In the genomic region with DNA sequence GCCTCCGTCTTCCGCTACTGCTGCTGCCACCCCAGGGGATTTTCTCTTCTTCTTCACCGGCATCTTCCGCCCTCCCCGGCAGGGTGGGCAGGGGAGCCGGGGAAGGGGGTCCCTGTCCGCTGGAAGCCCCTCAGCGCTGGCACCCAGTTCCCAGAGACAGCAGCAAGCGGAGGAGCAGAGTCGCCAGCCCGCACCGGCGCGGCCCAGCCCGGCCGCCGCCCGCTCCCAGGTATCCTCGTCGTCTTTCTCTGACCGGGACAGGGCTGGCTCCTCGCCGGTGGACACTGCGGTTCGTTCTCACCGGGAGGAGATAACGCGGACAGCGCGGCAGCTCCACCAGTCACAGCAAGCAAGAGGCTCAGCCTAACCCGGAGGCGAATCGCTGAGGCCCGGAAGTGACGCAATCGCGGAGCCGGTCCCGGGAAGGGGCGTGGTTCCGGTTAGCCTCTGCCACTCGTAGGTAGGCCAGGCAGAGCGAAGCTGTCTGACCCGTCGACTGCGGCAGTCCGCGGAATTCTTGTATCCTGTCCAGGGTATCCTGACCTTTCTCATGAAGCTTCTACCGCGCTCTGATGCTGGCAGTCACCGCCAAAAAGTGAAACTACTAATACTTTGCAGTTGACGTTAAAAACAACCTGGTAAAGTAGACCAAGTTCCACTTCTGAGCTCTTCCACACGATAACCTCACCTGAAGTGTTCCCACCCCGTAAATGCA, we compare ENCODE assay signal across 8 cellular contexts. TPM values are rescaled to one million over a fixed set of nuclear protein-coding genes. Genes with fewer than 3 reads are reported as not detected.
A peak's percentile ranks its signal among the peaks of the same experiment; 100 is the strongest.
DNase-seq lines count a peak whose midpoint lies in the region; ATAC-seq, FAIRE-seq and TF ChIP-seq lines count a peak whose summit lies in the region.

A gene (minus strand): TSS at position 351 of the 715 bp plus-strand sequence. CDS start 288 bp downstream, at position 63.

- H2AFZ ChIP-seq in keratinocyte (ENCODE audit: control insufficient read depth, low read length) = peak within 1 kb of the TSS; percentile 91

- no peaks in the 10 kb centered on the region for H4K20me1 ChIP-seq in keratinocyte (ENCODE audit: control insufficient read depth, extremely low read depth, insufficient read depth, low read length)

- TF ChIP-seq POLR2A in GM19099 (IDR thresholded peaks at IDR 0.05; ENCODE audit: extremely low read depth, insufficient read length, low read depth) = peak; percentile 97

- no peaks in the 10 kb centered on the region for H3K27me3 ChIP-seq in keratinocyte (ENCODE audit: control insufficient read depth, extremely low read depth, insufficient read depth, low read length)

- H3K4me2 ChIP-seq in keratinocyte (ENCODE audit: control insufficient read depth, extremely low read depth, insufficient read depth, low read depth, low read length) = peak within 1 kb of the TSS; percentile 95

- H3K79me2 ChIP-seq in keratinocyte (ENCODE audit: control insufficient read depth, insufficient read depth, low read length) = peaks cover 50% of the 10 kb centered on the region

- peak within 1 kb of the TSS; percentile 86 to 99 (median 87) for H3K4me3 ChIP-seq in keratinocyte (ENCODE audit: control insufficient read depth in 2 of 3, extremely low read depth in 1 of 3, insufficient read depth in 2 of 3, low read depth in 1 of 3, low read length in 3 of 3)

- H3K27ac ChIP-seq in keratinocyte (ENCODE audit: control insufficient read depth, insufficient read depth, low read length) = peak within 1 kb of the TSS; percentile 90

- peak; percentile 100 for ATAC-seq in HG03432 (IDR thresholded peaks at IDR 0.05; ENCODE audit: unreplicated experiment)

- peak within 1 kb of the TSS; percentile 96 for H3K9ac ChIP-seq in keratinocyte (ENCODE audit: control insufficient read depth, extremely low read depth, insufficient read depth, low read length)

- peaks cover 0 to 5% of the 10 kb centered on the region in 2 experiments for H3K36me3 ChIP-seq in keratinocyte (ENCODE audit: control insufficient read depth in 2 of 2, extremely low read depth in 1 of 2, insufficient read depth in 2 of 2, low read length in 2 of 2)

- DNase-seq in AG20443 (ENCODE audit: low spot score) (peak; percentile 99), NCI-H510A (lab: John Stamatoyannopoulos, UW) (peak; percentile 92), cerebellum (ENCODE audit: low spot score) (peak; percentile 96), keratinocyte (ENCODE audit: low read depth, low spot score) (peak; percentile 64)
- DNase-seq in activated CD4-positive, alpha-beta T cell treated with anti-CD3 and anti-CD28 coated beads for 1 hour = peak; percentile 92
- DNase-seq in stimulated activated CD4-positive, alpha-beta T cell treated with anti-CD3 and anti-CD28 coated beads, Interleukin-15, amount 100 ng/mL, for 1 hour (ENCODE audit: low read depth in 1 of 2, low spot score in 1 of 2) = peak; percentile 86 to 91

- peak; percentile 91 for FAIRE-seq in keratinocyte (lab: Jason Lieb, UNC)

- H3K4me1 ChIP-seq in keratinocyte (ENCODE audit: control insufficient read depth, extremely low read depth, insufficient read depth, low read length) = peaks cover 22% of the 10 kb centered on the region

- H3K9me1 ChIP-seq in keratinocyte (ENCODE audit: control insufficient read depth, extremely low read depth, insufficient read depth, low read length) = no peaks in the 10 kb centered on the region

- dilution Hi-C loops in keratinocyte (cut with MboI; ENCODE audit: extremely low pct_ligation_motif_present, low sequenced_read_pairs) = no loop called here

- no peak for TF ChIP-seq CTCF in keratinocyte (optimal IDR thresholded peaks at IDR 0.05 in 1 of 3, IDR thresholded peaks at IDR 0.05 in 1 of 3, conservative IDR thresholded peaks at IDR 0.05 in 1 of 3; ENCODE audit: extremely low read depth in 1 of 3, insufficient read depth in 2 of 3, low read length in 3 of 3)

- H3K9me3 ChIP-seq in keratinocyte (ENCODE audit: control insufficient read depth, low read depth, low read length) = no peaks in the 10 kb centered on the region

RNA-seq across cellular contexts. Expression of the gene that starts here (rescaled TPM):
- 29.1 TPM for total RNA-seq in cerebellum
- 52.1 to 95.6 TPM (median 64.0 TPM) in 3 replicates for polyA plus RNA-seq in keratinocyte
- 31.2 TPM for polyA plus RNA-seq in keratinocyte (2011; ENCODE audit: low read depth)
- 66.6 and 98.8 TPM in 2 replicates for polyA plus RNA-seq in keratinocyte (2011; cell fraction: cytosol; rRNA removed)
- polyA plus RNA-seq in keratinocyte (2011; cell fraction: nucleus; rRNA removed) = 42.0 and 51.3 TPM in 2 replicates
- 57.3 and 78.7 TPM in 2 replicates for polyA plus RNA-seq in keratinocyte (2012; ENCODE audit: low replicate concordance)
- polyA minus RNA-seq in keratinocyte = 7.1 to 31.2 TPM (median 11.6 TPM) in 3 replicates
- 42.0 TPM for polyA minus RNA-seq in keratinocyte (2011; cell fraction: cytosol; rRNA and poly(A)+ RNA removed)
- polyA minus RNA-seq in keratinocyte (2011; cell fraction: nucleus; rRNA and poly(A)+ RNA removed) = 18.9 and 21.1 TPM in 2 replicates

Comparison
In these comparisons a context has a peak if more than half of its experiments do, and no peak if none do; other contexts are left out.
1. Peak in every context shown above with its lines: DNase-seq, ATAC-seq, H3K4me3 ChIP-seq and H3K27ac ChIP-seq.